35 cellular contexts compared by ENCODE assay signal in genomic region chr22:34430386-34430785, GRCh38.
"Had no signal": no experiment of that assay in that cellular context is flagged by ENCODE, and none has a peak within 500 bp of the region (broad histone marks: within the 10 kb centered on the region; RNA-seq: fewer than 3 reads in every experiment).

No MANE protein-coding gene starts in this region.

- H3K27ac ChIP-seq: adrenal gland, body of pancreas, brain microvascular endothelial cell, VCaP had no signal

- H3K9me3 ChIP-seq: adrenal gland, body of pancreas had no signal

- H3K36me3 ChIP-seq: adrenal gland, brain microvascular endothelial cell had no signal

- ATAC-seq: activated CD8-positive, alpha-beta T cell treated with anti-CD3 and anti-CD28 coated beads for 36 hours; activated naive CD4-positive, alpha-beta T cell treated with anti-CD3 and anti-CD28 coated beads, Interleukin-2, amount 50 U/mL, for 72 hours; activated T-cell treated with anti-CD3 and anti-CD28 coated beads, Interleukin-2, amount 50 U/mL, for 4 hours; activated T-cell treated with anti-CD3 and anti-CD28 coated beads, Interleukin-2, amount 50 U/mL, for 72 hours; activated T-helper 17 cell treated with anti-CD3 and anti-CD28 coated beads, Interleukin-2, amount 50 U/mL, for 72 hours; body of pancreas had no signal

- FAIRE-seq: astrocyte, TTC549 had no signal

- H3K4me1 ChIP-seq: adrenal gland, body of pancreas had no signal

- H3K27me3 ChIP-seq: adrenal gland, body of pancreas, brain microvascular endothelial cell had no signal

- DNase-seq: activated B cell treated with CpG ODN at 0.5 μM for 24 hours; activated CD4-positive, alpha-beta memory T cell treated with anti-CD3 and anti-CD28 coated beads for 36 hours; activated CD4-positive, alpha-beta T cell treated with anti-CD3 and anti-CD28 coated beads for 4 hours; activated CD4-positive, alpha-beta T cell treated with anti-CD3 and anti-CD28 coated beads, Interleukin-2, amount 10 ng/mL, durations not matched to agents 24 days and 14 days; activated CD4-positive, alpha-beta T cell treated with anti-CD3 and anti-CD28 coated beads, Interleukin-2, amount 50 U/mL, for 1 hour; activated CD4-positive, alpha-beta T cell treated with anti-CD3 and anti-CD28 coated beads, Interleukin-2, amount 50 U/mL, for 4 hours; activated CD4-positive, CD25-positive, alpha-beta regulatory T cell treated with anti-CD3 and anti-CD28 coated beads, Interleukin-2, amount 50 U/mL, for 72 hours; activated CD8-positive, alpha-beta memory T cell treated with anti-CD3 and anti-CD28 coated beads, Interleukin-2, amount 50 U/mL, for 4 hours; activated CD8-positive, alpha-beta T cell treated with anti-CD3 and anti-CD28 coated beads for 36 hours; activated effector memory CD4-positive, alpha-beta T cell treated with anti-CD3 and anti-CD28 coated beads, Interleukin-2, amount 50 U/mL, for 16 hours; activated gamma-delta T cell treated with Interleukin-2 at 50 U/mL for 16 hours; activated naive CD4-positive, alpha-beta T cell; activated naive CD4-positive, alpha-beta T cell treated with anti-CD3 and anti-CD28 coated beads for 36 hours; activated naive CD4-positive, alpha-beta T cell treated with anti-CD3 and anti-CD28 coated beads, Interleukin-2, amount 50 U/mL, for 16 hours; activated naive CD8-positive, alpha-beta T cell treated with anti-CD3 and anti-CD28 coated beads for 36 hours; activated T-cell treated with anti-CD3 and anti-CD28 coated beads for 4 hours; activated T-cell treated with anti-CD3 and anti-CD28 coated beads, Interleukin-2, amount 50 U/mL, for 1 hour; activated T-cell treated with anti-CD3 and anti-CD28 coated beads, Interleukin-2, amount 50 U/mL, for 4 hours; activated T-cell treated with anti-CD3 and anti-CD28 coated beads, Interleukin-2, amount 50 U/mL, for 72 hours; adrenal gland; amniotic stem cell; aorta; body of pancreas; brain microvascular endothelial cell; caudate nucleus; cerebellar nuclear complex; SW 1271; T-helper 1 cell; T-helper 2 cell; T-helper 9 cell had no signal

- H3K4me3 ChIP-seq: adrenal gland, body of pancreas had no signal
